ENCODE assay signal across 27 cellular contexts in genomic region chr9:90090997-90091396, GRCh38.
"Had no signal": no experiment of that assay in that cellular context is flagged by ENCODE, and none has a peak within 500 bp of the region (broad histone marks: within the 10 kb centered on the region; RNA-seq: fewer than 3 reads in every experiment).

No MANE protein-coding gene starts in this region.

- H3K27me3 ChIP-seq: stomach, suprapubic skin, testis, thyroid gland, tibial artery, tibial nerve, transverse colon, upper lobe of left lung, upper lobe of right lung, uterus, vagina had no signal

- FAIRE-seq: urothelium cell line had no signal

- H3K9me3 ChIP-seq: stomach, suprapubic skin, testis, thoracic aorta, thyroid gland, tibial artery, tibial nerve, transverse colon, upper lobe of left lung, upper lobe of right lung, uterus, vagina had no signal

- H3K36me3 ChIP-seq: stomach, suprapubic skin, thoracic aorta, thyroid gland, tibial artery, tibial nerve, transverse colon, upper lobe of left lung, upper lobe of right lung, uterus, vagina had no signal

- ATAC-seq: stimulated activated effector memory CD8-positive, alpha-beta T cell treated with anti-CD3 and anti-CD28 coated beads, Interleukin-12 subunit alpha, Interleukin-12 subunit beta, amount 100 ng/mL, for 72 hours; stimulated activated memory B cell treated with anti-CD40 and anti-IgM and Interleukin-4, amounts not matched to agents 10 μg/mL and 1 μg/mL and 100 μg/mL, for 72 hours; stimulated activated naive B cell treated with anti-CD40 and anti-IgM and Interleukin-4, amounts not matched to agents 10 μg/mL and 1 μg/mL and 100 μg/mL, for 72 hours; stimulated activated naive CD8-positive, alpha-beta T cell treated with anti-CD3 and anti-CD28 coated beads, Interleukin-15, amount 100 ng/mL, for 72 hours; stimulated activated naive CD8-positive, alpha-beta T cell treated with anti-CD3 and anti-CD28 coated beads, Interleukin-15, Interleukin-2, amounts not matched to agents 100 U/mL and 50 U/mL, for 24 hours; upper lobe of right lung had no signal

- H3K4me1 ChIP-seq: suprapubic skin, testis, thyroid gland, tibial artery, tibial nerve, uterus had no signal

- DNase-seq: stimulated activated CD4-positive, alpha-beta T cell treated with anti-CD3 and anti-CD28 coated beads, Interleukin-2, amount 100 ng/mL, for 48 hours; stimulated activated CD4-positive, alpha-beta T cell treated with anti-CD3 and anti-CD28 coated beads, Interleukin-4, amount 100 ng/mL, for 1 hour; stimulated activated CD4-positive, alpha-beta T cell treated with anti-CD3 and anti-CD28 coated beads, Interleukin-4, amount 100 ng/mL, for 24 hours; stimulated activated CD4-positive, alpha-beta T cell treated with anti-CD3 and anti-CD28 coated beads, Interleukin-4, amount 100 ng/mL, for 4 hours; stimulated activated CD8-positive, alpha-beta memory T cell treated with anti-CD3 and anti-CD28 coated beads, Interleukin-4, amount 100 ng/mL, for 48 hours; stimulated activated naive B cell treated with anti-CD40 and anti-IgM and Interleukin-4, amounts not matched to agents 10 μg/mL and 1 μg/mL and 100 μg/mL, for 72 hours; stimulated activated naive CD4-positive, alpha-beta T cell; stimulated activated naive CD4-positive, alpha-beta T cell treated with Interleukin-2 at 50 U/mL for 16 hours; stimulated activated naive CD8-positive, alpha-beta T cell treated with anti-CD3 and anti-CD28 coated beads, Interleukin-15, amount 100 ng/mL, for 72 hours; stimulated activated naive CD8-positive, alpha-beta T cell treated with anti-CD3 and anti-CD28 coated beads, Interleukin-15, Interleukin-2, amounts not matched to agents 100 U/mL and 50 U/mL, for 24 hours; stomach; substantia nigra; testis; thyroid gland; tibial artery; transverse colon; trophoblast cell; upper lobe of left lung; upper lobe of right lung; uterus had no signal

- H3K27ac ChIP-seq: stomach, suprapubic skin, testis, thoracic aorta, thyroid gland, tibial artery, tibial nerve, transverse colon, upper lobe of left lung, upper lobe of right lung, uterus, vagina had no signal

- H3K4me3 ChIP-seq: stomach, suprapubic skin, testis, thoracic aorta, thyroid gland, tibial artery, tibial nerve, transverse colon, upper lobe of left lung, upper lobe of right lung, uterus, vagina had no signal
